ENCODE assay signal across 11 cellular contexts in genomic region chr2:218186876-218187649, GRCh38. TPM values are rescaled to one million over a fixed set of nuclear protein-coding genes. Genes with fewer than 3 reads are reported as not detected.
DNase-seq lines count a peak whose midpoint lies in the region; ATAC-seq and TF ChIP-seq lines count a peak whose summit lies in the region.
"Had no signal": no experiment of that assay in that cellular context is flagged by ENCODE, and none has a peak within 500 bp of the region (broad histone marks: within the 10 kb centered on the region; RNA-seq: fewer than 3 reads in every experiment).

No MANE protein-coding gene starts in this region.

- no peaks in the 10 kb centered on the region for H3K9me3 ChIP-seq in PC-3 (ENCODE audit: low read length)

- DNase-seq in GM23338 (ENCODE audit: low spot score) (no peak), PC-3 (no peak), iris pigment epithelial cell (ENCODE audit: low read depth) (peak; percentile 23), iPS-NIHi11 (ENCODE audit: low spot score) (no peak), germinal center (ENCODE audit: low spot score) (no peak), osteocyte (ENCODE audit: extremely low spot score, unreplicated experiment) (no peak)

- no peaks in the 10 kb centered on the region for H4K20me1 ChIP-seq in GM23338 (replicated peaks; ENCODE audit: insufficient read depth)
- no peaks in the 10 kb centered on the region for H4K20me1 ChIP-seq in PC-3 (ENCODE audit: low read length)

- H3K36me3 ChIP-seq in GM23338 (ENCODE audit: insufficient read depth) (no peaks in the 10 kb centered on the region), PC-3 (ENCODE audit: low read depth, low read length) (no peaks in the 10 kb centered on the region), rectal smooth muscle tissue (ENCODE audit: control insufficient read depth, insufficient read depth, low read length) (no peaks in the 10 kb centered on the region)

- no TSS peak for BruUV-seq in PC-3 (replicated peaks; lab: Mats Ljungman, UMichigan)

- H3K9ac ChIP-seq in PC-3 (ENCODE audit: low read length): no peak overlapping the region
- no peak overlapping the region for H3K9ac ChIP-seq in rectal smooth muscle tissue (ENCODE audit: low read length)

- CTCF ChIA-PET in PC-3 (lab: Charles Lee): no interaction called here

- H3K9me2 ChIP-seq in GM23338 (ENCODE audit: insufficient read depth) (no peaks in the 10 kb centered on the region), PC-3 (replicated peaks; ENCODE audit: low read length) (no peaks in the 10 kb centered on the region)

- ATAC-seq in GM23338 (no peak), PC-3 (no peak), HG02623 (IDR thresholded peaks at IDR 0.05; ENCODE audit: unreplicated experiment) (no peak)

- H3K4me3 ChIP-seq in GM23338 (no peak overlapping the region), PC-3 (ENCODE audit: low read length) (no peak overlapping the region), rectal smooth muscle tissue (ENCODE audit: low read length) (no peak overlapping the region)

- intact Hi-C loops in PC-3 (cut with micrococcal nuclease): loop anchor here (1.0 to 10.0 kb wide), 6 partner anchors 29 to 209 kb away; partner anchors contain the start of genes AAMP, CATIP and PNKD

- no peak overlapping the region for H3K27ac Mint-ChIP-seq in GM23338
- H3K27ac Mint-ChIP-seq in osteocyte (ENCODE audit: unreplicated experiment): no peak overlapping the region
- H3K27ac Mint-ChIP-seq: activated T-cell treated with anti-CD3 and anti-CD28 coated beads, Interleukin-2, amount 50 U/mL, for 72 hours had no signal

- H3K4me1 ChIP-seq in GM23338 (ENCODE audit: insufficient read depth) (no peaks in the 10 kb centered on the region), PC-3 (ENCODE audit: insufficient read depth, low read length) (0 out of 2 replicates have a peak, but pooled peaks cover 4% of the 10 kb centered on the region), rectal smooth muscle tissue (ENCODE audit: control insufficient read depth, insufficient read depth, low read length) (peaks cover 16% of the 10 kb centered on the region)

- POLR2A ChIA-PET in PC-3 (lab: Charles Lee; ENCODE audit: unreplicated experiment): no interaction called here

- H3K27me3 Mint-ChIP-seq in GM23338 (ENCODE audit: insufficient read depth, low read depth, poor library complexity) (peaks cover 5% of the 10 kb centered on the region), osteocyte (ENCODE audit: unreplicated experiment) (peaks cover 5% of the 10 kb centered on the region)

- H3K27ac ChIP-seq in GM23338 (ENCODE audit: low read depth) (no peak overlapping the region), PC-3 (ENCODE audit: low read length) (no peak overlapping the region), rectal smooth muscle tissue (ENCODE audit: low read depth, low read length) (peak overlapping the region; percentile 64)
- H3K27ac ChIP-seq: HL-60 had no signal

- H3K36me3 Mint-ChIP-seq in GM23338 (ENCODE audit: low read depth) (no peaks in the 10 kb centered on the region), osteocyte (ENCODE audit: unreplicated experiment) (no peaks in the 10 kb centered on the region)
- H3K36me3 Mint-ChIP-seq: CD4-positive, alpha-beta memory T cell had no signal

- TF ChIP-seq CTCF in GM23338 (conservative IDR thresholded peaks at IDR 0.05; ENCODE audit: low read depth in 2 of 2): no peak
- no peak for TF ChIP-seq CTCF in PC-3 (conservative IDR thresholded peaks at IDR 0.05; ENCODE audit: low read depth, low read length)
- TF ChIP-seq CTCF in osteocyte (IDR thresholded peaks at IDR 0.05): no peak

- no peak overlapping the region for H3K4me3 Mint-ChIP-seq in GM23338
- no peak overlapping the region for H3K4me3 Mint-ChIP-seq in osteocyte (ENCODE audit: unreplicated experiment)
- H3K4me3 Mint-ChIP-seq: activated T-cell treated with anti-CD3 and anti-CD28 coated beads, Interleukin-2, amount 50 U/mL, for 72 hours had no signal

- no peaks in the 10 kb centered on the region for H3K27me3 ChIP-seq in GM23338 (ENCODE audit: insufficient read depth)
- H3K27me3 ChIP-seq in PC-3 (ENCODE audit: low read length): peaks cover 8% of the 10 kb centered on the region
- H3K27me3 ChIP-seq in rectal smooth muscle tissue (ENCODE audit: control insufficient read depth, insufficient read depth, low read length): no peaks in the 10 kb centered on the region

- H3F3A ChIP-seq in GM23338 (replicated peaks; ENCODE audit: low read depth): no peaks in the 10 kb centered on the region
- no peaks in the 10 kb centered on the region for H3F3A ChIP-seq in PC-3 (ENCODE audit: low read length, unreplicated experiment)

- H2AFZ ChIP-seq in GM23338: peak overlapping the region; percentile 98
- H2AFZ ChIP-seq in PC-3 (ENCODE audit: low read length): peak overlapping the region; percentile 91

- H3K79me2 ChIP-seq in GM23338 (replicated peaks; ENCODE audit: insufficient read depth): no peaks in the 10 kb centered on the region
- no peaks in the 10 kb centered on the region for H3K79me2 ChIP-seq in PC-3 (ENCODE audit: low read length)

- H3K4me1 Mint-ChIP-seq in GM23338: peaks cover 4% of the 10 kb centered on the region
- H3K4me1 Mint-ChIP-seq in osteocyte (ENCODE audit: unreplicated experiment): peaks cover 3% of the 10 kb centered on the region

- H3K9me3 Mint-ChIP-seq in GM23338: no peaks in the 10 kb centered on the region
- no peaks in the 10 kb centered on the region for H3K9me3 Mint-ChIP-seq in osteocyte (ENCODE audit: unreplicated experiment)
- H3K9me3 Mint-ChIP-seq: activated T-cell treated with anti-CD3 and anti-CD28 coated beads, Interleukin-2, amount 50 U/mL, for 72 hours; CD4-positive, alpha-beta memory T cell had no signal

- no peak overlapping the region for H3K4me2 ChIP-seq in GM23338
- H3K4me2 ChIP-seq in PC-3 (ENCODE audit: low read length): peak overlapping the region; percentile 52

TF ChIP-seq in GM23338, 12 proteins besides CTCF, POLR2A, EP300 and RAD21 (continues in another document):
- no peak for TF ChIP-seq NANOG (IDR thresholded peaks at IDR 0.05; ENCODE audit: borderline replicate concordance)
- TF ChIP-seq ZNF331 (CRISPR knock-in tag; IDR thresholded peaks at IDR 0.05; ENCODE audit: low read depth): no peak
- TF ChIP-seq STAT1 (IDR thresholded peaks at IDR 0.05; ENCODE audit: unreplicated experiment): no peak
- TF ChIP-seq ZNF114 (CRISPR knock-in tag; IDR thresholded peaks at IDR 0.05): no peak
- TF ChIP-seq EZH2 (IDR thresholded peaks at IDR 0.05; ENCODE audit: low read depth, unreplicated experiment): no peak
- no peak for TF ChIP-seq JUNB (IDR thresholded peaks at IDR 0.05; ENCODE audit: unreplicated experiment)
- TF ChIP-seq REST (IDR thresholded peaks at IDR 0.05; ENCODE audit: unreplicated experiment): no peak

RNA-seq across cellular contexts. Expression of gene CXCR1, which starts 20.3 kb away (rescaled TPM):
- total RNA-seq in GM23338 (2014; rRNA removed; shearing (Covaris generic)): not detected in 2 replicates
- not detected in 2 replicates for polyA plus RNA-seq in GM23338 (2016; fragmentation: Nextera tagmentation; extraction: Ambion mirVana)
- not detected in 2 replicates for total RNA-seq in PC-3 (2014; rRNA removed)
- not detected in 2 replicates for total RNA-seq in osteocyte
- total RNA-seq: activated T-cell treated with anti-CD3 and anti-CD28 coated beads, Interleukin-2, amount 50 U/mL, for 72 hours; CD4-positive, alpha-beta memory T cell had no signal
- polyA plus RNA-seq: CD4-positive, alpha-beta memory T cell had no signal

RNA-seq across cellular contexts. Expression of gene ARPC2, which starts 29.9 kb away (rescaled TPM):
- 195 and 217 TPM in 2 replicates for total RNA-seq in GM23338 (2014; rRNA removed; shearing (Covaris generic))
- 242 and 271 TPM in 2 replicates for polyA plus RNA-seq in GM23338 (2016; fragmentation: Nextera tagmentation; extraction: Ambion mirVana)
- total RNA-seq in PC-3 (2014; rRNA removed): 210 and 213 TPM in 2 replicates
- 265 and 284 TPM in 2 replicates for total RNA-seq in osteocyte
